1 cellular context compared by ENCODE assay signal in the genomic region with DNA sequence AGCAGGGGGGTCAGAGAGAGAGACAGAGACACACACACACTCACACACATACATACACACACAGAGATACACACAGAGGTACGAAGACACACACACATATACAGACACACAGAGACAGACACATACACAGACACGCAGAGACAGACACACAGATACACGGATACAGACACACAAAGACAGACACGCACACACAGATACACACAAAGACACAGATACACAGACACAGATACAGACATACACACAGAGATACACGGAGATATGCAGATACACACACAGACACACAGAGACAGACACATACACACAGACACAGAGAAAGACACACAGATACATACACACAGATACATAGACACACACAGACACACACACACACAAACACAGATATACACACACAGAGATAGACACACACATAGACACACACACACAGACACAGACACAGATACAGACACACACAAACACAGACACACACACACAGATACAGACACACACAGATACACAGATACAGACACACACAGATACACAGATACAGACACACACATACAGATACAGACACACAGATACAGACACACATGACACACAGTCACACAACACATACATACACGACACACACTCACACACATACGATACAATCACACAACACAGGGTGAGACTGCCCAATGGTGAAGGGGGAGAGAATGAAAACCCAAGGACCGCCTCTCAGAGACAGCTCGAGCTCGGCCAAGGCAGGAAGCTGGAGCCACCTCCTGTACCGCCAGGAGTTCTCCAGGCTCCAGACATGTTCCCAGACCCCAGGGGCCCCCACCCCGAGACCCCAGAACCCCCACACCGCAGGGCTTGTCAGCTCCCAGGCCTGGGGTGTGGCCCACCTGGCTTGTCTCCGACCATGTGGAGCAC.
TF ChIP-seq lines count a peak whose summit lies in the region.

No MANE protein-coding gene starts in this region.

TF ChIP-seq in A549, 52 proteins besides CTCF, POLR2A, EP300 and RAD21:
- TF ChIP-seq FOSL2 (IDR thresholded peaks at IDR 0.05) (no peak), FOSL2 (CRISPR knock-in tag; IDR thresholded peaks at IDR 0.05) (no peak), ZSCAN20 (CRISPR knock-in tag; IDR thresholded peaks at IDR 0.05) (no peak), MYC (IDR thresholded peaks at IDR 0.05; ENCODE audit: borderline replicate concordance, low read length) (no peak), HOXB13 (CRISPR knock-in tag; IDR thresholded peaks at IDR 0.05; ENCODE audit: low read depth) (no peak), HOXA7 (CRISPR knock-in tag; IDR thresholded peaks at IDR 0.05) (no peak), HEYL (CRISPR knock-in tag; IDR thresholded peaks at IDR 0.05) (no peak), BHLHE40 (IDR thresholded peaks at IDR 0.05; ENCODE audit: low read depth, low read length) (no peak), MAFK (IDR thresholded peaks at IDR 0.05; ENCODE audit: partially characterized antibody) (no peak), MAZ (IDR thresholded peaks at IDR 0.05; ENCODE audit: borderline replicate concordance, low read depth, low read length) (no peak), HOXB5 (CRISPR knock-in tag; IDR thresholded peaks at IDR 0.05) (no peak), ZNF302 (CRISPR knock-in tag; IDR thresholded peaks at IDR 0.05) (no peak), TP53 (CRISPR knock-in tag; IDR thresholded peaks at IDR 0.05) (no peak), RARB (CRISPR knock-in tag; IDR thresholded peaks at IDR 0.05) (no peak), FOSB (CRISPR knock-in tag; IDR thresholded peaks at IDR 0.05) (no peak), NPAS2 (CRISPR knock-in tag; IDR thresholded peaks at IDR 0.05; ENCODE audit: borderline replicate concordance) (no peak), ZFP36 (IDR thresholded peaks at IDR 0.05; ENCODE audit: borderline replicate concordance, partially characterized antibody) (no peak)
- TF ChIP-seq, protein P1, sequence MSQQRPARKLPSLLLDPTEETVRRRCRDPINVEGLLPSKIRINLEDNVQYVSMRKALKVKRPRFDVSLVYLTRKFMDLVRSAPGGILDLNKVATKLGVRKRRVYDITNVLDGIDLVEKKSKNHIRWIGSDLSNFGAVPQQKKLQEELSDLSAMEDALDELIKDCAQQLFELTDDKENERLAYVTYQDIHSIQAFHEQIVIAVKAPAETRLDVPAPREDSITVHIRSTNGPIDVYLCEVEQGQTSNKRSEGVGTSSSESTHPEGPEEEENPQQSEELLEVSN (IDR thresholded peaks at IDR 0.05; ENCODE audit: borderline replicate concordance, low read depth) = no peak
